ENCODE assay signal across 17 cellular contexts in genomic region chr15:82231842-82232241, GRCh38. TPM values are rescaled to one million over a fixed set of nuclear protein-coding genes. Genes with fewer than 3 reads are reported as not detected.
"Had no signal": no experiment of that assay in that cellular context is flagged by ENCODE, and none has a peak within 500 bp of the region (broad histone marks: within the 10 kb centered on the region; RNA-seq: fewer than 3 reads in every experiment).

No MANE protein-coding gene starts in this region.

- H3K4me3 Mint-ChIP-seq: activated naive CD8-positive, alpha-beta T cell treated with anti-CD3 and anti-CD28 coated beads, Interleukin-2, amount 10 ng/mL, durations not matched to agents 7 days and 5 days; activated T-cell treated with anti-CD3 and anti-CD28 coated beads, Interleukin-2, amount 50 U/mL, for 72 hours; naive thymus-derived CD8-positive, alpha-beta T cell; stimulated activated effector memory CD8-positive, alpha-beta T cell treated with anti-CD3 and anti-CD28 coated beads, Interleukin-12 subunit alpha, Interleukin-12 subunit beta, amount 100 ng/mL, for 72 hours; T-helper 1 cell treated with Interleukin-12 subunit alpha and Interleukin-12 subunit beta and Interleukin-4 antibody, amounts not matched to agents 30 μg/mL and 1 μg/mL, for 36 hours had no signal

- H3K36me3 ChIP-seq: breast epithelium had no signal

- H3K4me2 ChIP-seq: smooth muscle cell had no signal

- H3K27me3 ChIP-seq: breast epithelium, gastroesophageal sphincter, right atrium auricular region, tibial nerve had no signal

- H3K4me3 ChIP-seq: breast epithelium, gastroesophageal sphincter, lower lobe of right lung, right atrium auricular region, smooth muscle cell, tibial nerve had no signal

- H3K27ac Mint-ChIP-seq: activated naive CD8-positive, alpha-beta T cell treated with anti-CD3 and anti-CD28 coated beads, Interleukin-2, amount 10 ng/mL, durations not matched to agents 7 days and 5 days; activated T-cell treated with anti-CD3 and anti-CD28 coated beads, Interleukin-2, amount 50 U/mL, for 72 hours; stimulated activated effector memory CD8-positive, alpha-beta T cell treated with anti-CD3 and anti-CD28 coated beads, Interleukin-12 subunit alpha, Interleukin-12 subunit beta, amount 100 ng/mL, for 72 hours; T-helper 1 cell treated with Interleukin-12 subunit alpha and Interleukin-12 subunit beta and Interleukin-4 antibody, amounts not matched to agents 30 μg/mL and 1 μg/mL, for 36 hours had no signal

- ATAC-seq: activated T-cell treated with anti-CD3 and anti-CD28 coated beads, Interleukin-2, amount 50 U/mL, for 72 hours; gastroesophageal sphincter; lower lobe of right lung; naive thymus-derived CD8-positive, alpha-beta T cell; stimulated activated effector memory CD8-positive, alpha-beta T cell treated with anti-CD3 and anti-CD28 coated beads, Interleukin-12 subunit alpha, Interleukin-12 subunit beta, amount 100 ng/mL, for 72 hours had no signal

- H3K4me1 ChIP-seq: breast epithelium, gastroesophageal sphincter, lower lobe of right lung, right atrium auricular region, tibial nerve had no signal

- DNase-seq: activated CD4-positive, alpha-beta T cell treated with anti-CD3 and anti-CD28 coated beads, Interleukin-2, amount 50 U/mL, for 48 hours; activated CD4-positive, CD25-positive, alpha-beta regulatory T cell treated with anti-CD3 and anti-CD28 coated beads, Interleukin-2, amount 50 U/mL, for 72 hours; activated naive CD8-positive, alpha-beta T cell treated with anti-CD3 and anti-CD28 coated beads, Interleukin-2, amount 10 ng/mL, durations not matched to agents 7 days and 5 days; activated T-cell treated with anti-CD3 and anti-CD28 coated beads, Interleukin-2, amount 50 U/mL, for 72 hours; anterior cingulate cortex; hippocampal formation; lower lobe of right lung; midbrain; naive thymus-derived CD8-positive, alpha-beta T cell; posterior cingulate gyrus had no signal

- H3K9me3 Mint-ChIP-seq: activated naive CD8-positive, alpha-beta T cell treated with anti-CD3 and anti-CD28 coated beads, Interleukin-2, amount 10 ng/mL, durations not matched to agents 7 days and 5 days; activated T-cell treated with anti-CD3 and anti-CD28 coated beads, Interleukin-2, amount 50 U/mL, for 72 hours; naive thymus-derived CD8-positive, alpha-beta T cell; stimulated activated effector memory CD8-positive, alpha-beta T cell treated with anti-CD3 and anti-CD28 coated beads, Interleukin-12 subunit alpha, Interleukin-12 subunit beta, amount 100 ng/mL, for 72 hours; T-helper 1 cell treated with Interleukin-12 subunit alpha and Interleukin-12 subunit beta and Interleukin-4 antibody, amounts not matched to agents 30 μg/mL and 1 μg/mL, for 36 hours had no signal

- H3K9me3 ChIP-seq: breast epithelium, gastroesophageal sphincter, lower lobe of right lung, right atrium auricular region, tibial nerve had no signal

- H3K27ac ChIP-seq: breast epithelium, gastroesophageal sphincter, lower lobe of right lung, right atrium auricular region, tibial nerve had no signal

- H3K27me3 Mint-ChIP-seq: activated naive CD8-positive, alpha-beta T cell treated with anti-CD3 and anti-CD28 coated beads, Interleukin-2, amount 10 ng/mL, durations not matched to agents 7 days and 5 days; naive thymus-derived CD8-positive, alpha-beta T cell had no signal

RNA-seq across cellular contexts. Expression of gene SAXO2, which starts 30.8 kb away (rescaled TPM):
- total RNA-seq: right atrium auricular region had no signal
